In the genomic region with DNA sequence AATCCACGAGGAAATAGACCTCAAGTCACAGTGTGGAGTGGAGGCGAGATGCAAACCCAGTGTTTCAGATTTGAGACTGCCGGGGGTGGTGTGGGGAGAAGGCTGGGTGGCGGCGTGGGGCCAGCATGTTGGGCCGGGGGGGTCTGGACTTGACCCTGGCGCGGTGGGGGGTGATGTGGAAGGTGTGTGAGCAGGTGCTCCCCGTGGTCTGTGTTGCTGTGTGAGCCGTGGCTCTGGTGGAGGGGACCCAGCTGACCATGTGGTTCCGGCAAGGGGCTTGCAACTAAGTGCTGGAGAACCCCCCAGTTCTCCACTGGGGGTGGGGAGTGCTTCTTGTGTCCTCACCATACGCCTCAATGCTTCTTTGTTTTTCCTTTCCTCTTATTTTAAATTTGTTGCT, we compare ENCODE assay signal across 16 cellular contexts. TPM values are rescaled to one million over a fixed set of nuclear protein-coding genes. Genes with fewer than 3 reads are reported as not detected.
DNase-seq lines count a peak whose midpoint lies in the region; ATAC-seq, FAIRE-seq and TF ChIP-seq lines count a peak whose summit lies in the region.
"Had no signal": no experiment of that assay in that cellular context is flagged by ENCODE, and none has a peak within 500 bp of the region (broad histone marks: within the 10 kb centered on the region; RNA-seq: fewer than 3 reads in every experiment).

No MANE protein-coding gene starts in this region.

- peaks cover 36% of the 10 kb centered on the region for H3K36me3 Mint-ChIP-seq in GM23338 (ENCODE audit: low read depth)
- H3K36me3 Mint-ChIP-seq in naive thymus-derived CD8-positive, alpha-beta T cell: peaks cover 0 to 31% (median 2%) of the 10 kb centered on the region in 3 donors

- no peak for TF ChIP-seq RAD21 in K562 (CRISPR knock-in tag; conservative IDR thresholded peaks at IDR 0.05 in 1 of 2, IDR thresholded peaks at IDR 0.05 in 1 of 2)

- BruUV-seq in K562 (replicated peaks; lab: Mats Ljungman, UMichigan) (no TSS peak), PC-9 (replicated peaks; lab: Mats Ljungman, UMichigan) (no TSS peak)

- H3K9me3 ChIP-seq in K562 (replicated peaks; ENCODE audit: control insufficient read depth, insufficient read depth, low read depth, low read length) (no peaks in the 10 kb centered on the region), PC-9 (ENCODE audit: insufficient read depth, low read depth) (no peaks in the 10 kb centered on the region)
- H3K9me3 ChIP-seq: colonic mucosa, tibial artery had no signal

- peaks cover 75% of the 10 kb centered on the region for H3K4me1 ChIP-seq in GM23338 (ENCODE audit: insufficient read depth)
- H3K4me1 ChIP-seq in K562 (replicated peaks in 1 of 2; ENCODE audit: control insufficient read depth in 2 of 2, insufficient read depth in 2 of 2, low read length in 2 of 2): peaks cover 24 to 26% of the 10 kb centered on the region in 2 experiments; a peak in 4 of 5 replicates
- peaks cover 43% of the 10 kb centered on the region for H3K4me1 ChIP-seq in PC-9 (replicated peaks; ENCODE audit: insufficient read depth)

- no peak for FAIRE-seq in K562 (lab: Jason Lieb, UNC)
- FAIRE-seq: H54 had no signal

- H3K36me3 ChIP-seq in GM23338 (ENCODE audit: insufficient read depth) (no peaks in the 10 kb centered on the region), K562 (ENCODE audit: control insufficient read depth, insufficient read depth, low read length) (peaks cover 66% of the 10 kb centered on the region), PC-9 (ENCODE audit: low read depth) (peaks cover 12% of the 10 kb centered on the region; the same call in 1 of the 2 replicates)
- H3K36me3 ChIP-seq: colonic mucosa, tibial artery had no signal

- DNase-seq in GM23338 (ENCODE audit: low spot score): no peak
- no peak for DNase-seq in K562 (ENCODE audit: extremely low read depth in 1 of 4, low spot score in 3 of 4)
- DNase-seq in naive thymus-derived CD8-positive, alpha-beta T cell: no peak
- no peak for DNase-seq in HuH-7.5 (ENCODE audit: low spot score)
- no peak for DNase-seq in NOMO-1 treated with dmso at 0.1 percent for 144 hours (lab: John Stamatoyannopoulos, UW; ENCODE audit: unreplicated experiment)
- DNase-seq in PC-9: no peak
- DNase-seq: activated T-cell treated with anti-CD3 and anti-CD28 coated beads for 4 hours; colonic mucosa; foreskin melanocyte; NCI-H2029; NK-92 treated with Interleukin-12 subunit alpha and Interleukin-12 subunit beta, amount 100 ng/mL, for 24 hours; tibial artery had no signal

- H3K27me3 Mint-ChIP-seq in GM23338 (ENCODE audit: insufficient read depth, low read depth, poor library complexity): peaks cover 29% of the 10 kb centered on the region
- no peaks in the 10 kb centered on the region for H3K27me3 Mint-ChIP-seq in naive thymus-derived CD8-positive, alpha-beta T cell

- no peak for ATAC-seq in GM23338
- ATAC-seq in K562: no peak; the same call in 2 of the 3 replicates
- no peak for ATAC-seq in naive thymus-derived CD8-positive, alpha-beta T cell
- no peak for ATAC-seq in GM19397 (IDR thresholded peaks at IDR 0.05; ENCODE audit: unreplicated experiment)

- H4K20me1 ChIP-seq in GM23338 (replicated peaks; ENCODE audit: insufficient read depth) (peaks cover 98% of the 10 kb centered on the region), K562 (replicated peaks; ENCODE audit: control insufficient read depth, insufficient read depth, low read length) (peaks cover 64% of the 10 kb centered on the region), PC-9 (ENCODE audit: insufficient read depth) (peaks cover 99% of the 10 kb centered on the region)

- CTCF ChIA-PET in K562 (lab: Yijun Ruan, JAX; ENCODE audit: low intra/inter-chr PET ratio) (no interaction called here), PC-9 (lab: Charles Lee) (no interaction called here)

- no peak for TF ChIP-seq EP300 in K562 (IDR thresholded peaks at IDR 0.05; ENCODE audit: low read length)

- peak overlapping the region in 1 of 2 experiments; percentile 22; a peak in 1 of 4 replicates for H3K9ac ChIP-seq in K562 (ENCODE audit: insufficient read depth in 1 of 2, low read depth in 2 of 2, low read length in 2 of 2)
- H3K9ac ChIP-seq: KMS-11 had no signal

- H2AFZ ChIP-seq in GM23338 (no peak overlapping the region), K562 (ENCODE audit: low read depth, low read length) (no peak overlapping the region), PC-9 (no peak overlapping the region)

- no peak overlapping the region; the same call in 2 of the 3 replicates for H3K4me3 Mint-ChIP-seq in GM23338
- H3K4me3 Mint-ChIP-seq in naive thymus-derived CD8-positive, alpha-beta T cell: peak overlapping the region; percentile 4 to 84 (median 78)

- H3K27ac ChIP-seq in 22Rv1 (0 out of 2 replicates have a peak overlapping the region, but pooled peaks have one; percentile 57), GM23338 (ENCODE audit: low read depth) (peak overlapping the region; percentile 80), K562 (ENCODE audit: extremely low read depth, low read depth, low read length) (no peak overlapping the region), PC-9 (no peak overlapping the region)
- H3K27ac ChIP-seq: colonic mucosa, KMS-11 had no signal

- peaks cover 39% of the 10 kb centered on the region for H3F3A ChIP-seq in GM23338 (replicated peaks; ENCODE audit: low read depth)
- H3F3A ChIP-seq in PC-9 (ENCODE audit: insufficient read depth, low read depth): peaks cover 71% of the 10 kb centered on the region

- intact Hi-C loops in K562 (cut with micrococcal nuclease) (no loop called here), PC-9 (cut with micrococcal nuclease; ENCODE audit: unreplicated experiment) (no loop called here)

- peaks cover 77% of the 10 kb centered on the region for H3K4me1 Mint-ChIP-seq in GM23338
- peaks cover 53 to 98% (median 91%) of the 10 kb centered on the region in 4 donors for H3K4me1 Mint-ChIP-seq in naive thymus-derived CD8-positive, alpha-beta T cell

- POLR2A ChIA-PET in K562 (lab: Yijun Ruan, JAX): interaction anchor here (1.0 to 1.5 kb wide), 3 partner anchors 8 to 44 kb away, joined by 3 to 4 read pairs (median 3); no protein-coding TSS in a partner anchor
- POLR2A ChIA-PET in naive thymus-derived CD8-positive, alpha-beta T cell (lab: Charles Lee): interaction anchor here (0.7 kb wide), 1 partner anchor 13 kb away, joined by 4 read pairs; no protein-coding TSS in a partner anchor
- POLR2A ChIA-PET in PC-9 (lab: Charles Lee; ENCODE audit: unreplicated experiment): no interaction called here

- H3K9me3 Mint-ChIP-seq in GM23338: peaks cover 4% of the 10 kb centered on the region
- H3K9me3 Mint-ChIP-seq in naive thymus-derived CD8-positive, alpha-beta T cell: no peaks in the 10 kb centered on the region

- WGBS in K562 (ENCODE audit: insufficient coverage, low coverage, missing lambda C conversion rate): 82% methylated on average over 6 of the region's 12 CpGs

- peak overlapping the region; percentile 73 for H3K4me2 ChIP-seq in GM23338
- no peak overlapping the region for H3K4me2 ChIP-seq in K562 (ENCODE audit: insufficient read depth, low read length)
- no peak overlapping the region for H3K4me2 ChIP-seq in PC-9
- H3K4me2 ChIP-seq: KMS-11 had no signal

- no peak for TF ChIP-seq POLR2A in K562 (conservative IDR thresholded peaks at IDR 0.05)

- peaks cover 8% of the 10 kb centered on the region for H3K9me1 ChIP-seq in K562 (ENCODE audit: control insufficient read depth, insufficient read depth, low read length)

- in situ Hi-C loops in K562 (cut with MboI): no loop called here

- H3K27me3 ChIP-seq in GM23338 (ENCODE audit: insufficient read depth) (no peaks in the 10 kb centered on the region), K562 (ENCODE audit: control insufficient read depth in 2 of 2, insufficient read depth in 2 of 2, low read length in 2 of 2) (no peaks in the 10 kb centered on the region), PC-9 (ENCODE audit: insufficient read depth, low read depth) (no peaks in the 10 kb centered on the region)
- H3K27me3 ChIP-seq: colonic mucosa, tibial artery had no signal

- H3K79me2 ChIP-seq in GM23338 (replicated peaks; ENCODE audit: insufficient read depth) (peaks cover 100% of the 10 kb centered on the region), K562 (ENCODE audit: control insufficient read depth, insufficient read depth, low read length) (peaks cover 100% of the 10 kb centered on the region), PC-9 (ENCODE audit: low read depth) (peaks cover 100% of the 10 kb centered on the region)

- H3K9me2 ChIP-seq in GM23338 (ENCODE audit: insufficient read depth) (no peaks in the 10 kb centered on the region), PC-9 (ENCODE audit: insufficient read depth) (no peaks in the 10 kb centered on the region)

- H3K4me3 ChIP-seq in GM23338 (no peak overlapping the region), K562 (no peak overlapping the region), PC-9 (no peak overlapping the region)
- H3K4me3 ChIP-seq: colonic mucosa, tibial artery had no signal

- H3K27ac Mint-ChIP-seq in GM23338: peak overlapping the region; percentile 85
- peak overlapping the region; percentile 75 to 93 (median 88) for H3K27ac Mint-ChIP-seq in naive thymus-derived CD8-positive, alpha-beta T cell

- TF ChIP-seq CTCF in 22Rv1 (IDR thresholded peaks at IDR 0.05): no peak
- TF ChIP-seq CTCF in GM23338 (conservative IDR thresholded peaks at IDR 0.05; ENCODE audit: low read depth in 2 of 2): no peak
- TF ChIP-seq CTCF in K562 (IDR thresholded peaks at IDR 0.05 in 2 of 3, conservative IDR thresholded peaks at IDR 0.05 in 1 of 3; ENCODE audit: insufficient read depth in 2 of 3, low read depth in 1 of 3, low read length in 3 of 3): no peak
- TF ChIP-seq CTCF in PC-9 (conservative IDR thresholded peaks at IDR 0.05): no peak

RNA-seq across cellular contexts. Expression of a gene that starts 25.8 kb away (rescaled TPM):
- total RNA-seq in GM23338 (2014; rRNA removed; shearing (Covaris generic)): 171 and 193 TPM in 2 replicates
- polyA plus RNA-seq in GM23338 (2016; fragmentation: Nextera tagmentation; extraction: Ambion mirVana) (41.4 and 45.0 TPM in 2 replicates), K562 (2011; rRNA removed) (20.1 and 25.4 TPM in 2 replicates), K562 (2014; fragmentation: Illumina TruSeq; extraction: Trizol) (51.4 and 64.0 TPM in 2 replicates), K562 (2014; fragmentation: Nextera tagmentation; extraction: Ambion mirVana) (under 1 TPM; 0.34 to 0.77 TPM), K562 (2014; rRNA removed) (33.7 and 37.5 TPM in 2 replicates)
- total RNA-seq in K562 (2011; cell fraction: chromatin; rRNA removed; ENCODE audit: low replicate concordance): 283 and 387 TPM in 2 replicates
- total RNA-seq in K562 (2011; cell fraction: nucleolus; rRNA removed): 121 and 133 TPM in 2 replicates
- total RNA-seq in K562 (2011; cell fraction: nucleoplasm; rRNA removed): 150 and 188 TPM in 2 replicates
- total RNA-seq in K562 (2014; rRNA removed) (30.9 and 31.7 TPM in 2 replicates), K562 (2014; rRNA removed; fragmentation: Illumina TruSeq; extraction: Trizol) (31.7 and 32.1 TPM in 2 replicates), K562 (2015; rRNA removed; fragmentation: Illumina TruSeq; extraction: Trizol) (24.6 and 24.7 TPM in 2 replicates), K562 (2021) (125 and 126 TPM in 2 replicates), PC-9 (2021) (307 and 361 TPM in 2 replicates)
- polyA plus RNA-seq in K562 (2011; cell fraction: cytosol; rRNA removed): 16.5 and 20.1 TPM in 2 replicates
- 66.4 and 83.2 TPM in 2 replicates for polyA plus RNA-seq in K562 (2011; cell fraction: nucleus; rRNA removed)
- polyA plus RNA-seq in K562 (2012): 56.0 and 68.0 TPM in 2 replicates
- polyA minus RNA-seq in K562 (2011; rRNA and poly(A)+ RNA removed): 49.8 and 53.3 TPM in 2 replicates
- 36.5 and 47.7 TPM in 2 replicates for polyA minus RNA-seq in K562 (2011; cell fraction: cytosol; rRNA and poly(A)+ RNA removed)
- 26.8 and 39.9 TPM in 2 replicates for polyA minus RNA-seq in K562 (2011; cell fraction: nucleus; rRNA and poly(A)+ RNA removed)
- total RNA-seq in naive thymus-derived CD8-positive, alpha-beta T cell: 100 to 1,000 TPM; 383 to 386 TPM
- 10 to 100 TPM; 13.4 to 56.3 (median 27.9) TPM for polyA plus RNA-seq in naive thymus-derived CD8-positive, alpha-beta T cell

Comparison
In these comparisons a context has a peak if more than half of its experiments do, and no peak if none do; other contexts are left out.
1. H3K27ac ChIP-seq: peak in 22Rv1 (single experiment) and GM23338 (single experiment); none in K562 (single experiment) and PC-9 (single experiment).